ENCODE assay signal across 8 cellular contexts in the genomic region with DNA sequence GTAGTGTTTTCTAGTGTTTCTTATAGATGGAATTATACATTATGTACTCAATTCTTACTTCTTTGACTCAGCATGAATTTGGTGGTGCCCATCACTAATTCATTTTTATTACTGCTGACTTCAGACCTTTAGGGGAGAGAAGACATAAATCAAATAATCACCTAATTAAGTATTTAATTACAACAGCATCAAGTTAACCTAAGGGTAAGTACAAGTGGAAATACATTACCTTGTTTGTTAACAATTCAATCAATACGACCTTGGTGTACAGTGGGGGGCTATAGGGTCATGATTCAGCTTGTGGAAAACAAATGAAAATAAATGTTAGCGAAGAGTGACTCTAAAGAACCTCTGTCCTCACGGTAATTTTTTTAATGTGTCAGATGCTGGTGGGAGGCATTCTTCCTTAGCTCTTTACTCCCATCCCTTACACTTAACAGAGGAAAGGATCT. TPM values are rescaled to one million over a fixed set of nuclear protein-coding genes. Genes with fewer than 3 reads are reported as not detected.
DNase-seq lines count a peak whose midpoint lies in the region; ATAC-seq and TF ChIP-seq lines count a peak whose summit lies in the region.

No MANE protein-coding gene starts in this region.

- H3K4me3 Mint-ChIP-seq in activated CD4-positive, alpha-beta T cell treated with anti-CD3 and anti-CD28 coated beads, Interleukin-2, amount 10 ng/mL, durations not matched to agents 24 days and 14 days: peak overlapping the region; percentile 92

- DNase-seq in activated CD4-positive, alpha-beta T cell treated with anti-CD3 and anti-CD28 coated beads, Interleukin-2, amount 10 ng/mL, durations not matched to agents 24 days and 14 days: no peak
- no peak for DNase-seq in activated CD4-positive, alpha-beta T cell treated with anti-CD3 and anti-CD28 coated beads for 4 hours
- no peak for DNase-seq in ascending aorta (ENCODE audit: low spot score in 2 of 2)
- no peak for DNase-seq in thoracic aorta (ENCODE audit: low spot score)
- DNase-seq in HuH-7 (ENCODE audit: low spot score): no peak

- H3K36me3 ChIP-seq in ascending aorta (peaks cover 2 to 4% of the 10 kb centered on the region in 2 donors), liver (ENCODE audit: control insufficient read depth in 4 of 4, insufficient read depth in 3 of 4, low read depth in 1 of 4, low read length in 3 of 4) (peaks cover 0 to 3% (median under 1%) of the 10 kb centered on the region in 4 donors), thoracic aorta (peaks cover under 1% of the 10 kb centered on the region)

- WGBS in liver: 7% methylated on average over 3 of the region's 3 CpGs

- peak overlapping the region; percentile 91 to 97 for H3K27ac ChIP-seq in ascending aorta
- H3K27ac ChIP-seq in liver (ENCODE audit: low read depth in 1 of 2, low read length in 2 of 2): peak overlapping the region; percentile 96 to 98
- peak overlapping the region; percentile 70 to 97 for H3K27ac ChIP-seq in thoracic aorta

- H3K4me1 ChIP-seq in ascending aorta (peaks cover 0 to 25% of the 10 kb centered on the region in 2 donors), liver (ENCODE audit: control insufficient read depth in 4 of 4, insufficient read depth in 4 of 4, low read length in 3 of 4) (peaks cover 5 to 24% (median 7%) of the 10 kb centered on the region in 4 donors), thoracic aorta (ENCODE audit: control insufficient read depth in 1 of 2, low read depth in 2 of 2) (peaks cover 14 to 29% of the 10 kb centered on the region in 2 donors)

- H3K27me3 ChIP-seq in ascending aorta: no peaks in the 10 kb centered on the region
- no peaks in the 10 kb centered on the region for H3K27me3 ChIP-seq in liver (ENCODE audit: control insufficient read depth in 4 of 4, insufficient read depth in 4 of 4, low read length in 3 of 4)
- no peaks in the 10 kb centered on the region for H3K27me3 ChIP-seq in thoracic aorta (replicated peaks; ENCODE audit: insufficient read depth)

- peaks cover 18% of the 10 kb centered on the region for H3K4me1 Mint-ChIP-seq in activated CD4-positive, alpha-beta T cell treated with anti-CD3 and anti-CD28 coated beads, Interleukin-2, amount 10 ng/mL, durations not matched to agents 24 days and 14 days

- no peak for TF ChIP-seq RAD21 in liver (IDR thresholded peaks at IDR 0.05)

- no peaks in the 10 kb centered on the region for H3K27me3 Mint-ChIP-seq in activated CD4-positive, alpha-beta T cell treated with anti-CD3 and anti-CD28 coated beads, Interleukin-2, amount 10 ng/mL, durations not matched to agents 24 days and 14 days

- peak overlapping the region; percentile 89 to 99 for H3K4me3 ChIP-seq in ascending aorta
- peak overlapping the region; percentile 71 to 83 (median 79) for H3K4me3 ChIP-seq in liver (ENCODE audit: low read depth in 1 of 3, low read length in 3 of 3)
- peak overlapping the region; percentile 93 for H3K4me3 ChIP-seq in thoracic aorta

- TF ChIP-seq CTCF in ascending aorta (IDR thresholded peaks at IDR 0.05) (no peak), liver (IDR thresholded peaks at IDR 0.05; ENCODE audit: low read depth, low read length, missing input control) (no peak), thoracic aorta (IDR thresholded peaks at IDR 0.05) (no peak)

- H3K27ac Mint-ChIP-seq in activated CD4-positive, alpha-beta T cell treated with anti-CD3 and anti-CD28 coated beads, Interleukin-2, amount 10 ng/mL, durations not matched to agents 24 days and 14 days: peak overlapping the region; percentile 86

- ATAC-seq in thoracic aorta (ENCODE audit: insufficient number of reproducible peaks, low FRiP score, low read depth) (no peak), HG02884 (IDR thresholded peaks at IDR 0.05; ENCODE audit: unreplicated experiment) (no peak), HG02840 (IDR thresholded peaks at IDR 0.05; ENCODE audit: low FRiP score, unreplicated experiment) (no peak)

- H3K36me3 Mint-ChIP-seq in activated CD4-positive, alpha-beta T cell treated with anti-CD3 and anti-CD28 coated beads, Interleukin-2, amount 10 ng/mL, durations not matched to agents 24 days and 14 days (ENCODE audit: low read depth): peaks cover 3% of the 10 kb centered on the region

- H3K9me3 ChIP-seq in ascending aorta: no peaks in the 10 kb centered on the region
- no peaks in the 10 kb centered on the region for H3K9me3 ChIP-seq in liver (ENCODE audit: control insufficient read depth in 4 of 4, low read length in 3 of 4)
- no peaks in the 10 kb centered on the region for H3K9me3 ChIP-seq in thoracic aorta

- H3K9me3 Mint-ChIP-seq in activated CD4-positive, alpha-beta T cell treated with anti-CD3 and anti-CD28 coated beads, Interleukin-2, amount 10 ng/mL, durations not matched to agents 24 days and 14 days: no peaks in the 10 kb centered on the region

- H3K9ac ChIP-seq in liver (ENCODE audit: low read depth in 1 of 2, low read length in 2 of 2): peak overlapping the region; percentile 95 to 99

- intact Hi-C loops in activated CD4-positive, alpha-beta T cell treated with anti-CD3 and anti-CD28 coated beads, Interleukin-2, amount 10 ng/mL, durations not matched to agents 24 days and 14 days (cut with micrococcal nuclease): loop anchor here (5.0 to 10.0 kb wide), 3 partner anchors 107 to 652 kb away; no protein-coding TSS in a partner anchor
- intact Hi-C loops in ascending aorta (cut with DNase I): loop anchor here (2.0 to 10.0 kb wide), 6 partner anchors 62 to 1028 kb away; a partner anchor contains a TSS

TF ChIP-seq in liver, 16 proteins besides CTCF, POLR2A, EP300 and RAD21:
- TF ChIP-seq HNF4G (IDR thresholded peaks at IDR 0.05) (no peak), FOXA2 (IDR thresholded peaks at IDR 0.05) (no peak), FOXA1 (IDR thresholded peaks at IDR 0.05) (no peak), GABPA (IDR thresholded peaks at IDR 0.05 in 1 of 2, conservative IDR thresholded peaks at IDR 0.05 in 1 of 2) (no peak), RXRA (IDR thresholded peaks at IDR 0.05) (no peak), NR2F2 (IDR thresholded peaks at IDR 0.05) (no peak), SP1 (IDR thresholded peaks at IDR 0.05) (no peak), EGR1 (IDR thresholded peaks at IDR 0.05; ENCODE audit: low read depth in 2 of 2) (no peak), TAF1 (conservative IDR thresholded peaks at IDR 0.05) (peak; percentile 75), HNF4A (conservative IDR thresholded peaks at IDR 0.05) (no peak), JUND (IDR thresholded peaks at IDR 0.05) (no peak), YY1 (IDR thresholded peaks at IDR 0.05) (no peak)
- TF ChIP-seq, protein P1, sequence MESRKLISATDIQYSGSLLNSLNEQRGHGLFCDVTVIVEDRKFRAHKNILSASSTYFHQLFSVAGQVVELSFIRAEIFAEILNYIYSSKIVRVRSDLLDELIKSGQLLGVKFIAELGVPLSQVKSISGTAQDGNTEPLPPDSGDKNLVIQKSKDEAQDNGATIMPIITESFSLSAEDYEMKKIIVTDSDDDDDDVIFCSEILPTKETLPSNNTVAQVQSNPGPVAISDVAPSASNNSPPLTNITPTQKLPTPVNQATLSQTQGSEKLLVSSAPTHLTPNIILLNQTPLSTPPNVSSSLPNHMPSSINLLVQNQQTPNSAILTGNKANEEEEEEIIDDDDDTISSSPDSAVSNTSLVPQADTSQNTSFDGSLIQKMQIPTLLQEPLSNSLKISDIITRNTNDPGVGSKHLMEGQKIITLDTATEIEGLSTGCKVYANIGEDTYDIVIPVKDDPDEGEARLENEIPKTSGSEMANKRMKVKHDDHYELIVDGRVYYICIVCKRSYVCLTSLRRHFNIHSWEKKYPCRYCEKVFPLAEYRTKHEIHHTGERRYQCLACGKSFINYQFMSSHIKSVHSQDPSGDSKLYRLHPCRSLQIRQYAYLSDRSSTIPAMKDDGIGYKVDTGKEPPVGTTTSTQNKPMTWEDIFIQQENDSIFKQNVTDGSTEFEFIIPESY (IDR thresholded peaks at IDR 0.05): peak; percentile 9
- TF ChIP-seq, protein P2, sequence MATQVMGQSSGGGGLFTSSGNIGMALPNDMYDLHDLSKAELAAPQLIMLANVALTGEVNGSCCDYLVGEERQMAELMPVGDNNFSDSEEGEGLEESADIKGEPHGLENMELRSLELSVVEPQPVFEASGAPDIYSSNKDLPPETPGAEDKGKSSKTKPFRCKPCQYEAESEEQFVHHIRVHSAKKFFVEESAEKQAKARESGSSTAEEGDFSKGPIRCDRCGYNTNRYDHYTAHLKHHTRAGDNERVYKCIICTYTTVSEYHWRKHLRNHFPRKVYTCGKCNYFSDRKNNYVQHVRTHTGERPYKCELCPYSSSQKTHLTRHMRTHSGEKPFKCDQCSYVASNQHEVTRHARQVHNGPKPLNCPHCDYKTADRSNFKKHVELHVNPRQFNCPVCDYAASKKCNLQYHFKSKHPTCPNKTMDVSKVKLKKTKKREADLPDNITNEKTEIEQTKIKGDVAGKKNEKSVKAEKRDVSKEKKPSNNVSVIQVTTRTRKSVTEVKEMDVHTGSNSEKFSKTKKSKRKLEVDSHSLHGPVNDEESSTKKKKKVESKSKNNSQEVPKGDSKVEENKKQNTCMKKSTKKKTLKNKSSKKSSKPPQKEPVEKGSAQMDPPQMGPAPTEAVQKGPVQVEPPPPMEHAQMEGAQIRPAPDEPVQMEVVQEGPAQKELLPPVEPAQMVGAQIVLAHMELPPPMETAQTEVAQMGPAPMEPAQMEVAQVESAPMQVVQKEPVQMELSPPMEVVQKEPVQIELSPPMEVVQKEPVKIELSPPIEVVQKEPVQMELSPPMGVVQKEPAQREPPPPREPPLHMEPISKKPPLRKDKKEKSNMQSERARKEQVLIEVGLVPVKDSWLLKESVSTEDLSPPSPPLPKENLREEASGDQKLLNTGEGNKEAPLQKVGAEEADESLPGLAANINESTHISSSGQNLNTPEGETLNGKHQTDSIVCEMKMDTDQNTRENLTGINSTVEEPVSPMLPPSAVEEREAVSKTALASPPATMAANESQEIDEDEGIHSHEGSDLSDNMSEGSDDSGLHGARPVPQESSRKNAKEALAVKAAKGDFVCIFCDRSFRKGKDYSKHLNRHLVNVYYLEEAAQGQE (IDR thresholded peaks at IDR 0.05): no peak
- TF ChIP-seq, protein P3, sequence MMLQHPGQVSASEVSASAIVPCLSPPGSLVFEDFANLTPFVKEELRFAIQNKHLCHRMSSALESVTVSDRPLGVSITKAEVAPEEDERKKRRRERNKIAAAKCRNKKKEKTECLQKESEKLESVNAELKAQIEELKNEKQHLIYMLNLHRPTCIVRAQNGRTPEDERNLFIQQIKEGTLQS (IDR thresholded peaks at IDR 0.05): no peak
- TF ChIP-seq, protein P4, sequence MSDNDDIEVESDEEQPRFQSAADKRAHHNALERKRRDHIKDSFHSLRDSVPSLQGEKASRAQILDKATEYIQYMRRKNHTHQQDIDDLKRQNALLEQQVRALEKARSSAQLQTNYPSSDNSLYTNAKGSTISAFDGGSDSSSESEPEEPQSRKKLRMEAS (IDR thresholded peaks at IDR 0.05): peak; percentile 42

RNA-seq across cellular contexts. Expression of a gene that starts 0.5 kb away (rescaled TPM):
- total RNA-seq in activated CD4-positive, alpha-beta T cell treated with anti-CD3 and anti-CD28 coated beads, Interleukin-2, amount 10 ng/mL, durations not matched to agents 24 days and 14 days: 25.4 and 29.9 TPM in 2 replicates
- total RNA-seq in ascending aorta: 38.6 TPM
- total RNA-seq in liver: 10 to 100 TPM; 24.7 to 41.9 TPM
- polyA plus RNA-seq in liver: 10 to 100 TPM in 1 of 2 donors, 1 to 10 TPM in 1; 9.5 to 11.2 TPM
- total RNA-seq in thoracic aorta: 10 to 100 TPM; 40.1 to 73.8 TPM
